ENCODE assay signal across 16 cellular contexts in the genomic region with DNA sequence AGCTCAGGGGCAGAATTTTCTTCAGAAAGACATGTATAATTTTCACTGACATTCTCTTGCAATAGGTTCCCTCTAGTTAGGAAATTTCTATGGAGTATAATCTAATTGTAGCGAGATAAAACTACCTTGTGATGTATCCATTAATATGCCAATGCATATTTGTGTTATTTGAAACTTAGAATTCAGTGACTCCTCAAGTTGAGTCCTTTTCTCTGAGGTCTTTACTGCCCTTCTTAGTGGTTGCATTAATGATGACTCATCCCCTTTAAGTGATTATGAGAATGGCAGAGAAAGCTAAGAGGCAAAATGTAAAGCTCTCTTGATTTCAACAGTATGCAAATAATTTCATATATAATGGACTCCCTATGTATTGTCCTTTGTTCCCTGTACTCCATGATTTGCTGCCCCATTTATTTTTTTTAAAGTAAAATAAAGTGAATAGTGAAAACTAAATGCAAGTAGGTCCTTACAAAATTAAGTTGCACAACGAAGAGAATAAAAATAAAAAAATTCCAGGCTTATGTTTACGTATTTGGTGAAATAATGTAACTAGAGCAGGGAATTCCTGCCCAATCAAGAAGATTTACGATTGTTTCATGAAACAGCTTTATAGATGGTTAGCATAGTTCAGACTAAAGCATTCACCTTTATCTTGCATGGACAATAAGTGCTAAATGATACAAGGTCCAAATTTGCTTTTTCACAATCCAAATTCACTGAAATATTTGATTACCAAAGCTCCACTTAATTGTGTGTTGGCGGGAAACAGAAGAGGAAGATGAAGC.
DNase-seq lines count a peak whose midpoint lies in the region; ATAC-seq and TF ChIP-seq lines count a peak whose summit lies in the region.
"Had no signal": no experiment of that assay in that cellular context is flagged by ENCODE, and none has a peak within 500 bp of the region (broad histone marks: within the 10 kb centered on the region; RNA-seq: fewer than 3 reads in every experiment).

No MANE protein-coding gene starts in this region.

- TF ChIP-seq CTCF in smooth muscle cell (IDR thresholded peaks at IDR 0.05; ENCODE audit: borderline replicate concordance, insufficient read depth, poor library complexity, severe bottlenecking) (no peak), brain microvascular endothelial cell (IDR thresholded peaks at IDR 0.05; ENCODE audit: low read depth, low read length, missing control alignments) (no peak)

- no peaks in the 10 kb centered on the region for H3K27me3 ChIP-seq in smooth muscle cell (ENCODE audit: low read depth)
- no peaks in the 10 kb centered on the region for H3K27me3 ChIP-seq in brain microvascular endothelial cell (replicated peaks)
- H3K27me3 ChIP-seq: gastrocnemius medialis had no signal

- H3K9me3 ChIP-seq in smooth muscle cell (replicated peaks; ENCODE audit: low read depth): no peaks in the 10 kb centered on the region
- H3K9me3 ChIP-seq: gastrocnemius medialis had no signal

- no peaks in the 10 kb centered on the region for H3K79me2 ChIP-seq in smooth muscle cell (ENCODE audit: low read depth)

- ATAC-seq in GM21619 (IDR thresholded peaks at IDR 0.05; ENCODE audit: unreplicated experiment) (no peak), GM21786 (IDR thresholded peaks at IDR 0.05; ENCODE audit: unreplicated experiment) (no peak)
- ATAC-seq: gastrocnemius medialis had no signal

- H3F3A ChIP-seq in smooth muscle cell (ENCODE audit: low read depth): no peaks in the 10 kb centered on the region

- H3K27ac ChIP-seq in smooth muscle cell (ENCODE audit: low read depth) (no peak overlapping the region), brain microvascular endothelial cell (no peak overlapping the region)
- H3K27ac ChIP-seq: gastrocnemius medialis had no signal

- in situ Hi-C loops in brain microvascular endothelial cell (cut with HindIII; ENCODE audit: low pct_ligation_motif_present, low sequenced_read_pairs): no loop called here

- no peaks in the 10 kb centered on the region for H4K20me1 ChIP-seq in smooth muscle cell (ENCODE audit: low read depth)

- H3K36me3 ChIP-seq in smooth muscle cell (ENCODE audit: low read depth) (no peaks in the 10 kb centered on the region), brain microvascular endothelial cell (replicated peaks) (no peaks in the 10 kb centered on the region)
- H3K36me3 ChIP-seq: gastrocnemius medialis had no signal

- H3K4me1 ChIP-seq in smooth muscle cell (ENCODE audit: low read depth): peaks cover 4% of the 10 kb centered on the region
- H3K4me1 ChIP-seq: gastrocnemius medialis had no signal

- H3K9ac ChIP-seq in smooth muscle cell (ENCODE audit: low read depth): no peak overlapping the region

- WGBS in smooth muscle cell (ENCODE audit: low lambda C conversion rate): 87% methylated on average over 5 of the region's 5 CpGs

- H3K4me3 ChIP-seq in smooth muscle cell (no peak overlapping the region), brain microvascular endothelial cell (ENCODE audit: low read depth, low read length) (no peak overlapping the region)
- H3K4me3 ChIP-seq: gastrocnemius medialis had no signal

- H3K4me2 ChIP-seq in smooth muscle cell: peak overlapping the region; percentile 53

- peak in 2 of 3 experiments; percentile 1 to 60 for DNase-seq in NCI-H1417 (lab: John Stamatoyannopoulos, UW)
- no peak for DNase-seq in NCI-H1417 treated with DMSO at 0.1 percent for 48 hours (lab: John Stamatoyannopoulos, UW)
- DNase-seq in NCI-H345 treated with DMSO at 0.1 percent for 48 hours (lab: John Stamatoyannopoulos, UW; ENCODE audit: unreplicated experiment): peak; percentile 6
- peak; percentile 35 for DNase-seq in amniotic epithelial cell (ENCODE audit: low read depth)
- DNase-seq in smooth muscle cell (lab: John Stamatoyannopoulos, UW; ENCODE audit: unreplicated experiment): no peak
- DNase-seq in brain microvascular endothelial cell: no peak
- DNase-seq: effector CD8-positive, alpha-beta T cell; gastrocnemius medialis; HFFc6; immature natural killer cell; midbrain; MM.1S; NCI-H510A; nucleus accumbens had no signal

- no peak overlapping the region for H2AFZ ChIP-seq in smooth muscle cell (ENCODE audit: low read depth)

Comparison
In these comparisons a context has a peak if more than half of its experiments do, and no peak if none do; other contexts are left out.
1. DNase-seq: peak in NCI-H1417 (2 of 3), NCI-H345 treated with DMSO at 0.1 percent for 48 hours (single experiment) and amniotic epithelial cell (single experiment); none in NCI-H1417 treated with DMSO at 0.1 percent for 48 hours (single experiment), smooth muscle cell (single experiment) and brain microvascular endothelial cell (single experiment).